9 cellular contexts compared by ENCODE assay signal in the genomic region with DNA sequence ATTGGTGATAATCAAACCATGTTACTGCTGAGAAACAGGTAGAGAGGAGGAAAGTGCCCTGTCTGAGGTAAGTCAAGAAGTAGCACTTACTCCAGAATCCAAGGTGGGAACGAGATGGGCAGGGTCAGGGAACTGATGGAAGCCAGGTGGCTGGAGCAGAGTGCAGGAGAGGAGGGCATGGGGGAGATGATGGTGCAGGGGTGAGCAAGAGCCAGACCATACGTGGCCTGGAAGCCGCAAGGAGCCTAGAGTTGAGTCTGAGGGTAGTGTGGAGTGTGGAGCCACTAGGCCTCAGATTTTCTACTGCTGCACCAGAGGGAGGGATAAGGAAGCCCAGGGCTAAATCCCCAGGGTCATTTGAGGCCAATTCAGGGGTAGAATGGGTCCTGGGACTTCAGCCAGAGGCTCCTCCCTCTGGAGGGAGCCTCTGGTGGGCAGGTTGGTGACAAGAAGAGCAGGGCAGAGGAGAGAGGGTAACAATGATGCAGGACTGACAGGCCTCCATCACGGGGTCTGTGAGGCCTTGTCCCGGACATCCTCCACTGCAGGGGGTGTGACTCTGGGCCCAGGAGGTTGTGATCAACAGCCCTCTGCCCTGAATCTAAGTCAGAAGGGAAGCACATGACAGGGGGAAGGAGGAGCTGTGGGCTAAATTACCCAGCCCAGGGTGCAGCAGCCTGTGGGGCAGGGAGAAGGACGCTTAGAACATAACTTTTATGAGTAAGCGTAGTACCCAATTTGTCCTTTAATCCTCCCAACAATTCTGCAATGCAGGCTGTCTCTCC. TPM values are rescaled to one million over a fixed set of nuclear protein-coding genes. Genes with fewer than 3 reads are reported as not detected.
DNase-seq lines count a peak whose midpoint lies in the region; ATAC-seq and TF ChIP-seq lines count a peak whose summit lies in the region.
"Had no signal": no experiment of that assay in that cellular context is flagged by ENCODE, and none has a peak within 500 bp of the region (broad histone marks: within the 10 kb centered on the region; RNA-seq: fewer than 3 reads in every experiment).

No MANE protein-coding gene starts in this region.

- H3K27ac ChIP-seq in GM23338 (ENCODE audit: low read depth) (0 out of 2 replicates have a peak overlapping the region, but pooled peaks have one; percentile 37), right atrium auricular region (peak overlapping the region; percentile 94), skin epidermis (peak overlapping the region in 18 of 21 experiments; percentile 17 to 75 (median 60))

- peaks cover 18% of the 10 kb centered on the region for H3K4me1 ChIP-seq in GM23338 (ENCODE audit: insufficient read depth)
- peaks cover 0 to 94% of the 10 kb centered on the region in 2 donors for H3K4me1 ChIP-seq in right atrium auricular region

- H3K4me3 Mint-ChIP-seq in GM23338 = no peak overlapping the region
- no peak overlapping the region for H3K4me3 Mint-ChIP-seq in activated CD8-positive, alpha-beta T cell treated with anti-CD3 and anti-CD28 coated beads for 36 hours

- peaks cover 28% of the 10 kb centered on the region for H3K4me1 Mint-ChIP-seq in GM23338
- H3K4me1 Mint-ChIP-seq in activated CD8-positive, alpha-beta T cell treated with anti-CD3 and anti-CD28 coated beads for 36 hours (ENCODE audit: low read depth) = peaks cover 82% of the 10 kb centered on the region

- H3K4me2 ChIP-seq in GM23338 = no peak overlapping the region

- H3K4me3 ChIP-seq in GM23338 = no peak overlapping the region
- H3K4me3 ChIP-seq in right atrium auricular region = no peak overlapping the region
- H3K4me3 ChIP-seq in skin epidermis = no peak overlapping the region
- H3K4me3 ChIP-seq: PC-9 had no signal

- no peaks in the 10 kb centered on the region for H3K9me2 ChIP-seq in GM23338 (ENCODE audit: insufficient read depth)

- H3K27me3 ChIP-seq in GM23338 (ENCODE audit: insufficient read depth) = no peaks in the 10 kb centered on the region
- no peaks in the 10 kb centered on the region for H3K27me3 ChIP-seq in right atrium auricular region

- H3K36me3 ChIP-seq in GM23338 (ENCODE audit: insufficient read depth) = peaks cover 3% of the 10 kb centered on the region; the same call in 1 of the 2 replicates
- H3K36me3 ChIP-seq in right atrium auricular region = peaks cover 27% of the 10 kb centered on the region

- intact Hi-C loops in activated CD8-positive, alpha-beta T cell treated with anti-CD3 and anti-CD28 coated beads for 36 hours (cut with micrococcal nuclease) = no loop called here

- no peaks in the 10 kb centered on the region for H3K9me3 ChIP-seq in right atrium auricular region

- POLR2A ChIA-PET in activated CD8-positive, alpha-beta T cell treated with anti-CD3 and anti-CD28 coated beads for 36 hours (lab: Charles Lee) = interaction anchor here (0.8 to 1.7 kb wide), 4 partner anchors 10 to 57 kb away, joined by 3 to 9 read pairs (median 6); a partner anchor contains a TSS

- H3K36me3 Mint-ChIP-seq in GM23338 (ENCODE audit: low read depth) = peaks cover 17% of the 10 kb centered on the region
- H3K36me3 Mint-ChIP-seq in activated CD8-positive, alpha-beta T cell treated with anti-CD3 and anti-CD28 coated beads for 36 hours (ENCODE audit: low read depth) = peaks cover 71% of the 10 kb centered on the region

- no peak overlapping the region for H2AFZ ChIP-seq in GM23338
- H2AFZ ChIP-seq: PC-9 had no signal

- H3K79me2 ChIP-seq in GM23338 (replicated peaks; ENCODE audit: insufficient read depth) = peaks cover 3% of the 10 kb centered on the region

- H3F3A ChIP-seq in GM23338 (replicated peaks; ENCODE audit: low read depth) = peaks cover 42% of the 10 kb centered on the region

- no peaks in the 10 kb centered on the region for H3K9me3 Mint-ChIP-seq in GM23338
- no peaks in the 10 kb centered on the region for H3K9me3 Mint-ChIP-seq in activated CD8-positive, alpha-beta T cell treated with anti-CD3 and anti-CD28 coated beads for 36 hours

- peaks cover 15% of the 10 kb centered on the region for H4K20me1 ChIP-seq in GM23338 (replicated peaks; ENCODE audit: insufficient read depth)

- CTCF ChIA-PET in activated CD8-positive, alpha-beta T cell treated with anti-CD3 and anti-CD28 coated beads for 36 hours (lab: Charles Lee) = interaction anchor here (1.2 to 10.1 kb wide), 2 partner anchors 54 to 57 kb away, joined by 5 to 333 read pairs; a partner anchor contains a TSS

- no peak for ATAC-seq in GM23338
- ATAC-seq in activated CD8-positive, alpha-beta T cell treated with anti-CD3 and anti-CD28 coated beads for 36 hours = peak; percentile 75
- no peak for ATAC-seq in HG03457 (IDR thresholded peaks at IDR 0.05; ENCODE audit: unreplicated experiment)

- no peak overlapping the region for H3K27ac Mint-ChIP-seq in GM23338
- peak overlapping the region; percentile 79 for H3K27ac Mint-ChIP-seq in activated CD8-positive, alpha-beta T cell treated with anti-CD3 and anti-CD28 coated beads for 36 hours

- H3K27me3 Mint-ChIP-seq in GM23338 (ENCODE audit: insufficient read depth, low read depth, poor library complexity) = peaks cover 13% of the 10 kb centered on the region
- no peaks in the 10 kb centered on the region for H3K27me3 Mint-ChIP-seq in activated CD8-positive, alpha-beta T cell treated with anti-CD3 and anti-CD28 coated beads for 36 hours

- DNase-seq in GM23338 (ENCODE audit: low spot score) = no peak
- peak; percentile 58 for DNase-seq in activated CD8-positive, alpha-beta T cell treated with anti-CD3 and anti-CD28 coated beads for 36 hours
- DNase-seq in right atrium auricular region (ENCODE audit: low spot score) = no peak
- no peak for DNase-seq in NK-92 (lab: John Stamatoyannopoulos, UW; ENCODE audit: unreplicated experiment)
- no peak for DNase-seq in NOMO-1 (lab: John Stamatoyannopoulos, UW; ENCODE audit: unreplicated experiment in 2 of 2)
- no peak for DNase-seq in DMS53 (lab: John Stamatoyannopoulos, UW)

- TF ChIP-seq CTCF in GM23338 (conservative IDR thresholded peaks at IDR 0.05; ENCODE audit: low read depth in 2 of 2) (no peak), right atrium auricular region (IDR thresholded peaks at IDR 0.05) (no peak)
- no peak for TF ChIP-seq CTCF in activated CD8-positive, alpha-beta T cell treated with anti-CD3 and anti-CD28 coated beads for 36 hours (IDR thresholded peaks at IDR 0.05)

TF ChIP-seq in GM23338, 12 proteins besides CTCF, POLR2A, EP300 and RAD21:
- TF ChIP-seq CREB1 (CRISPR knock-in tag; IDR thresholded peaks at IDR 0.05; ENCODE audit: low read depth) = no peak
- TF ChIP-seq, protein P1, sequence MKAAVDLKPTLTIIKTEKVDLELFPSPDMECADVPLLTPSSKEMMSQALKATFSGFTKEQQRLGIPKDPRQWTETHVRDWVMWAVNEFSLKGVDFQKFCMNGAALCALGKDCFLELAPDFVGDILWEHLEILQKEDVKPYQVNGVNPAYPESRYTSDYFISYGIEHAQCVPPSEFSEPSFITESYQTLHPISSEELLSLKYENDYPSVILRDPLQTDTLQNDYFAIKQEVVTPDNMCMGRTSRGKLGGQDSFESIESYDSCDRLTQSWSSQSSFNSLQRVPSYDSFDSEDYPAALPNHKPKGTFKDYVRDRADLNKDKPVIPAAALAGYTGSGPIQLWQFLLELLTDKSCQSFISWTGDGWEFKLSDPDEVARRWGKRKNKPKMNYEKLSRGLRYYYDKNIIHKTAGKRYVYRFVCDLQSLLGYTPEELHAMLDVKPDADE (IDR thresholded peaks at IDR 0.05) = no peak
- no peak for TF ChIP-seq EZH2 (IDR thresholded peaks at IDR 0.05; ENCODE audit: low read depth, unreplicated experiment)
- TF ChIP-seq ZNF331 (CRISPR knock-in tag; IDR thresholded peaks at IDR 0.05; ENCODE audit: low read depth) = no peak
- no peak for TF ChIP-seq POLR2AphosphoS5 (IDR thresholded peaks at IDR 0.05; ENCODE audit: low read depth)
- TF ChIP-seq JUNB (IDR thresholded peaks at IDR 0.05; ENCODE audit: unreplicated experiment) = no peak
- TF ChIP-seq, protein P2, sequence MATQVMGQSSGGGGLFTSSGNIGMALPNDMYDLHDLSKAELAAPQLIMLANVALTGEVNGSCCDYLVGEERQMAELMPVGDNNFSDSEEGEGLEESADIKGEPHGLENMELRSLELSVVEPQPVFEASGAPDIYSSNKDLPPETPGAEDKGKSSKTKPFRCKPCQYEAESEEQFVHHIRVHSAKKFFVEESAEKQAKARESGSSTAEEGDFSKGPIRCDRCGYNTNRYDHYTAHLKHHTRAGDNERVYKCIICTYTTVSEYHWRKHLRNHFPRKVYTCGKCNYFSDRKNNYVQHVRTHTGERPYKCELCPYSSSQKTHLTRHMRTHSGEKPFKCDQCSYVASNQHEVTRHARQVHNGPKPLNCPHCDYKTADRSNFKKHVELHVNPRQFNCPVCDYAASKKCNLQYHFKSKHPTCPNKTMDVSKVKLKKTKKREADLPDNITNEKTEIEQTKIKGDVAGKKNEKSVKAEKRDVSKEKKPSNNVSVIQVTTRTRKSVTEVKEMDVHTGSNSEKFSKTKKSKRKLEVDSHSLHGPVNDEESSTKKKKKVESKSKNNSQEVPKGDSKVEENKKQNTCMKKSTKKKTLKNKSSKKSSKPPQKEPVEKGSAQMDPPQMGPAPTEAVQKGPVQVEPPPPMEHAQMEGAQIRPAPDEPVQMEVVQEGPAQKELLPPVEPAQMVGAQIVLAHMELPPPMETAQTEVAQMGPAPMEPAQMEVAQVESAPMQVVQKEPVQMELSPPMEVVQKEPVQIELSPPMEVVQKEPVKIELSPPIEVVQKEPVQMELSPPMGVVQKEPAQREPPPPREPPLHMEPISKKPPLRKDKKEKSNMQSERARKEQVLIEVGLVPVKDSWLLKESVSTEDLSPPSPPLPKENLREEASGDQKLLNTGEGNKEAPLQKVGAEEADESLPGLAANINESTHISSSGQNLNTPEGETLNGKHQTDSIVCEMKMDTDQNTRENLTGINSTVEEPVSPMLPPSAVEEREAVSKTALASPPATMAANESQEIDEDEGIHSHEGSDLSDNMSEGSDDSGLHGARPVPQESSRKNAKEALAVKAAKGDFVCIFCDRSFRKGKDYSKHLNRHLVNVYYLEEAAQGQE (IDR thresholded peaks at IDR 0.05; ENCODE audit: unreplicated experiment) = no peak
TF ChIP-seq in GM23338: peak in this region for 0.

RNA-seq across cellular contexts. Expression of a gene that starts 28.7 kb away (rescaled TPM):
- not detected in 2 replicates for total RNA-seq in GM23338 (2014; rRNA removed; shearing (Covaris generic))
- 0.63 and 1.1 TPM in 2 replicates for polyA plus RNA-seq in GM23338 (2016; fragmentation: Nextera tagmentation; extraction: Ambion mirVana)
- total RNA-seq in activated CD8-positive, alpha-beta T cell treated with anti-CD3 and anti-CD28 coated beads for 36 hours = not detected
- 1 to 10 TPM; 6.8 to 9.0 TPM for total RNA-seq in right atrium auricular region
- total RNA-seq: PC-9 had no signal

RNA-seq across cellular contexts. Expression of a gene that starts 56.2 kb away (rescaled TPM):
- 108 and 110 TPM in 2 replicates for total RNA-seq in GM23338 (2014; rRNA removed; shearing (Covaris generic))
- 39.9 and 42.4 TPM in 2 replicates for polyA plus RNA-seq in GM23338 (2016; fragmentation: Nextera tagmentation; extraction: Ambion mirVana)
- total RNA-seq in activated CD8-positive, alpha-beta T cell treated with anti-CD3 and anti-CD28 coated beads for 36 hours = 100 to 1,000 TPM; 182 TPM
- 10 to 100 TPM; 84.2 to 93.5 TPM for total RNA-seq in right atrium auricular region

Comparison
In these comparisons a context has a peak if more than half of its experiments do, and no peak if none do; other contexts are left out.
1. H3K27ac ChIP-seq: peak in every context shown above with its lines; median percentile 94 in right atrium auricular region; 60 in skin epidermis; 37 in GM23338.